ENCODE assay signal across 17 cellular contexts in genomic region chr12:56718167-56718566, GRCh38. TPM values are rescaled to one million over a fixed set of nuclear protein-coding genes. Genes with fewer than 3 reads are reported as not detected.
DNase-seq lines count a peak whose midpoint lies in the region; ATAC-seq and TF ChIP-seq lines count a peak whose summit lies in the region.
"Had no signal": no experiment of that assay in that cellular context is flagged by ENCODE, and none has a peak within 500 bp of the region (broad histone marks: within the 10 kb centered on the region; RNA-seq: fewer than 3 reads in every experiment).

No MANE protein-coding gene starts in this region.

- H3K4me1 ChIP-seq in A673 (ENCODE audit: insufficient read depth, low read length, poor library complexity, severe bottlenecking) (peaks cover 68% of the 10 kb centered on the region), DND-41 (ENCODE audit: insufficient read depth, low read length) (peaks cover 45% of the 10 kb centered on the region), OCI-LY7 (ENCODE audit: insufficient read depth, low read length, poor library complexity, severe bottlenecking) (peaks cover 66% of the 10 kb centered on the region), neural progenitor cell (peaks cover 40% of the 10 kb centered on the region)

- CTCF ChIA-PET in A673 (lab: Charles Lee): interaction anchor here (0.7 kb wide), 1 partner anchor 14 kb away, joined by 4 read pairs; no protein-coding TSS in a partner anchor
- CTCF ChIA-PET in OCI-LY7 (lab: Charles Lee; ENCODE audit: unreplicated experiment): interaction anchor here (0.6 kb wide), 1 partner anchor 205 kb away, joined by 3 read pairs; no protein-coding TSS in a partner anchor

- H3K27me3 ChIP-seq in A673 (replicated peaks; ENCODE audit: insufficient read depth, low read depth, low read length, poor library complexity): no peaks in the 10 kb centered on the region
- H3K27me3 ChIP-seq in DND-41 (ENCODE audit: insufficient read depth, low read length, poor library complexity): no peaks in the 10 kb centered on the region
- no peaks in the 10 kb centered on the region for H3K27me3 ChIP-seq in neural progenitor cell

- no peaks in the 10 kb centered on the region for H3K9me2 ChIP-seq in OCI-LY7 (ENCODE audit: insufficient read depth, low read length)

- no peaks in the 10 kb centered on the region for H3K9me3 Mint-ChIP-seq in neural progenitor cell
- H3K9me3 Mint-ChIP-seq in glutamatergic neuron (ENCODE audit: unreplicated experiment): peaks cover 9% of the 10 kb centered on the region
- H3K9me3 Mint-ChIP-seq: CD8-positive, alpha-beta memory T cell had no signal

- BruUV-seq in A673 (replicated peaks; lab: Mats Ljungman, UMichigan) (no TSS peak), OCI-LY7 (replicated peaks; lab: Mats Ljungman, UMichigan) (no TSS peak)

- H2AFZ ChIP-seq in DND-41 (ENCODE audit: low read depth, low read length) (no peak overlapping the region), OCI-LY7 (ENCODE audit: low read length) (no peak overlapping the region), neural progenitor cell (replicated peaks) (no peak overlapping the region)
- H2AFZ ChIP-seq: PC-9 had no signal

- peaks cover 83% of the 10 kb centered on the region for H3K36me3 ChIP-seq in A673 (ENCODE audit: insufficient read depth, low read length, poor library complexity, severe bottlenecking)
- peaks cover 88% of the 10 kb centered on the region for H3K36me3 ChIP-seq in DND-41 (ENCODE audit: insufficient read depth, low read length)
- H3K36me3 ChIP-seq in OCI-LY7 (ENCODE audit: insufficient read depth, low read length): peaks cover 97% of the 10 kb centered on the region
- peaks cover 13% of the 10 kb centered on the region for H3K36me3 ChIP-seq in neural progenitor cell

- TF ChIP-seq CTCF in A673 (conservative IDR thresholded peaks at IDR 0.05; ENCODE audit: low read depth, low read length): no peak
- TF ChIP-seq CTCF in DND-41 (IDR thresholded peaks at IDR 0.05; ENCODE audit: borderline replicate concordance, extremely low read depth, low read length, poor library complexity, severe bottlenecking): no peak
- no peak for TF ChIP-seq CTCF in OCI-LY7 (conservative IDR thresholded peaks at IDR 0.05; ENCODE audit: low read length)
- TF ChIP-seq CTCF in neural progenitor cell (IDR thresholded peaks at IDR 0.05): no peak
- no peak for TF ChIP-seq CTCF in glutamatergic neuron (IDR thresholded peaks at IDR 0.05; ENCODE audit: partially characterized antibody, unreplicated experiment)

- TF ChIP-seq POLR2A in GM18505 (IDR thresholded peaks at IDR 0.05; ENCODE audit: borderline replicate concordance, extremely low read depth, insufficient read depth, insufficient read length): no peak

- H4K20me1 ChIP-seq in DND-41 (ENCODE audit: insufficient read depth, low read length) (peaks cover 89% of the 10 kb centered on the region), OCI-LY7 (ENCODE audit: insufficient read depth, low read length) (peaks cover 59% of the 10 kb centered on the region), neural progenitor cell (ENCODE audit: low read depth) (peaks cover 98% of the 10 kb centered on the region)

- H3K9ac ChIP-seq in DND-41 (ENCODE audit: low read depth, low read length): no peak overlapping the region
- H3K9ac ChIP-seq in neural progenitor cell: no peak overlapping the region

- H3K4me3 Mint-ChIP-seq in neural progenitor cell: no peak overlapping the region
- no peak overlapping the region for H3K4me3 Mint-ChIP-seq in glutamatergic neuron (ENCODE audit: unreplicated experiment)

- H3K4me3 ChIP-seq in A673 (ENCODE audit: low read depth, low read length, poor library complexity, severe bottlenecking): no peak overlapping the region
- H3K4me3 ChIP-seq in DND-41 (ENCODE audit: low read depth in 1 of 2, low read length in 2 of 2): no peak overlapping the region
- no peak overlapping the region for H3K4me3 ChIP-seq in OCI-LY7 (ENCODE audit: low read depth, low read length, poor library complexity, severe bottlenecking)
- H3K4me3 ChIP-seq in neural progenitor cell: no peak overlapping the region
- H3K4me3 ChIP-seq: A549, PC-9 had no signal

- H3K27ac Mint-ChIP-seq in neural progenitor cell: no peak overlapping the region
- no peak overlapping the region for H3K27ac Mint-ChIP-seq in glutamatergic neuron (ENCODE audit: unreplicated experiment)

- DNase-seq in A673 (ENCODE audit: low spot score) (no peak), DND-41 (peak; percentile 5), OCI-LY7 (ENCODE audit: low spot score) (no peak), neural progenitor cell (ENCODE audit: low spot score) (no peak), glutamatergic neuron (no peak), cerebellum (ENCODE audit: low spot score) (no peak)
- DNase-seq: CD8-positive, alpha-beta memory T cell; H7; NCI-H1092 treated with DMSO at 0.1 percent for 48 hours; NCI-H1694; NCI-H2107; NCI-H226; NCI-H526; PC-9 had no signal

- no peak overlapping the region for H3K4me2 ChIP-seq in DND-41 (ENCODE audit: insufficient read depth, low read length)
- H3K4me2 ChIP-seq in OCI-LY7 (ENCODE audit: low read length): peak overlapping the region; percentile 83; the same call in 1 of the 2 replicates
- H3K4me2 ChIP-seq in neural progenitor cell: no peak overlapping the region
- H3K4me2 ChIP-seq: PC-9 had no signal

- H3K36me3 Mint-ChIP-seq in neural progenitor cell: peaks cover 72% of the 10 kb centered on the region
- H3K36me3 Mint-ChIP-seq in glutamatergic neuron (ENCODE audit: unreplicated experiment): peaks cover 11% of the 10 kb centered on the region

- H3K4me1 Mint-ChIP-seq in neural progenitor cell (peaks cover 43% of the 10 kb centered on the region), glutamatergic neuron (ENCODE audit: low read depth, unreplicated experiment) (peaks cover 29% of the 10 kb centered on the region)

- no peaks in the 10 kb centered on the region for H3K9me3 ChIP-seq in A673 (ENCODE audit: low read depth, low read length, poor library complexity, severe bottlenecking)
- H3K9me3 ChIP-seq in DND-41 (ENCODE audit: insufficient read depth, low read length, severe bottlenecking): no peaks in the 10 kb centered on the region
- H3K9me3 ChIP-seq in OCI-LY7 (ENCODE audit: low read length): no peaks in the 10 kb centered on the region
- H3K9me3 ChIP-seq in neural progenitor cell (ENCODE audit: low read depth): no peaks in the 10 kb centered on the region
- H3K9me3 ChIP-seq: A549 had no signal

- ATAC-seq in DND-41 (ENCODE audit: insufficient read depth, low read depth) (no peak), GM18505 (IDR thresholded peaks at IDR 0.05; ENCODE audit: unreplicated experiment) (no peak), HG03378 (IDR thresholded peaks at IDR 0.05; ENCODE audit: unreplicated experiment) (no peak)

- H3F3A ChIP-seq in neural progenitor cell (ENCODE audit: low read depth): peaks cover 52% of the 10 kb centered on the region

- POLR2A ChIA-PET in A673 (lab: Charles Lee; ENCODE audit: low non-redundant PET): no interaction called here
- POLR2A ChIA-PET in OCI-LY7 (lab: Charles Lee): interaction anchor here (0.6 to 1.0 kb wide), 7 partner anchors 12 to 233 kb away, joined by 3 to 8 read pairs (median 4); no protein-coding TSS in a partner anchor

- H3K79me2 ChIP-seq in DND-41 (ENCODE audit: insufficient read depth, low read length) (peaks cover 87% of the 10 kb centered on the region), OCI-LY7 (ENCODE audit: insufficient read depth, low read depth, low read length) (peaks cover 82% of the 10 kb centered on the region), neural progenitor cell (ENCODE audit: low read depth) (peaks cover 85% of the 10 kb centered on the region)

- intact Hi-C loops in A673 (cut with micrococcal nuclease; ENCODE audit: unreplicated experiment) (no loop called here), OCI-LY7 (cut with micrococcal nuclease; ENCODE audit: unreplicated experiment) (no loop called here)

- peak overlapping the region; percentile 89 for H3K27ac ChIP-seq in A673 (ENCODE audit: low read depth, low read length, poor library complexity, severe bottlenecking)
- no peak overlapping the region for H3K27ac ChIP-seq in DND-41 (ENCODE audit: low read length)
- peak overlapping the region; percentile 15 for H3K27ac ChIP-seq in OCI-LY7 (ENCODE audit: low read depth, low read length, poor library complexity, severe bottlenecking)
- peak overlapping the region; percentile 11 for H3K27ac ChIP-seq in neural progenitor cell
- H3K27ac ChIP-seq: PC-9 had no signal

- H3K27me3 Mint-ChIP-seq in neural progenitor cell (ENCODE audit: insufficient read depth, low read depth): peaks cover 4% of the 10 kb centered on the region
- H3K27me3 Mint-ChIP-seq in glutamatergic neuron (ENCODE audit: unreplicated experiment): peaks cover 5% of the 10 kb centered on the region

RNA-seq across cellular contexts. Expression of gene NACA, which starts 6.9 kb away (rescaled TPM):
- total RNA-seq in A673 (2021) (906 and 908 TPM in 2 replicates), OCI-LY7 (2022) (879 and 892 TPM in 2 replicates), neural progenitor cell (ENCODE audit: low replicate concordance) (1,855 and 2,450 TPM in 2 replicates), glutamatergic neuron (ENCODE audit: unreplicated experiment) (589 TPM), cerebellum (791 TPM)
- 1,560 and 1,723 TPM in 2 replicates for total RNA-seq in OCI-LY7 (2014; rRNA removed; shearing (Covaris generic))

RNA-seq across cellular contexts. Expression of gene PTGES3, which starts 30.1 kb away (rescaled TPM):
- 413 and 450 TPM in 2 replicates for total RNA-seq in A673 (2021)
- 77.3 and 91.2 TPM in 2 replicates for total RNA-seq in OCI-LY7 (2014; rRNA removed; shearing (Covaris generic))
- 231 and 269 TPM in 2 replicates for total RNA-seq in OCI-LY7 (2022)
- total RNA-seq in neural progenitor cell (ENCODE audit: low replicate concordance): 197 and 298 TPM in 2 replicates
- 180 TPM for total RNA-seq in glutamatergic neuron (ENCODE audit: unreplicated experiment)
- 69.1 TPM for total RNA-seq in cerebellum

RNA-seq across cellular contexts. Expression of gene PRIM1, which starts 34.0 kb away (rescaled TPM):
- total RNA-seq in A673 (2021) (51.9 and 66.2 TPM in 2 replicates), OCI-LY7 (2022) (49.5 and 53.5 TPM in 2 replicates), neural progenitor cell (ENCODE audit: low replicate concordance) (108 and 166 TPM in 2 replicates), glutamatergic neuron (ENCODE audit: unreplicated experiment) (11.3 TPM), cerebellum (27.9 TPM)
- 17.1 and 20.4 TPM in 2 replicates for total RNA-seq in OCI-LY7 (2014; rRNA removed; shearing (Covaris generic))

RNA-seq across cellular contexts. Expression of gene HSD17B6, which starts 45.0 kb away (rescaled TPM):
- total RNA-seq in A673 (2021) (0.39 and 1.2 TPM in 2 replicates), OCI-LY7 (2022) (6.0 and 6.6 TPM in 2 replicates), neural progenitor cell (ENCODE audit: low replicate concordance) (2.5 and 10.0 TPM in 2 replicates), glutamatergic neuron (ENCODE audit: unreplicated experiment) (1.5 TPM), cerebellum (1.9 TPM)
- 1.2 and 1.4 TPM in 2 replicates for total RNA-seq in OCI-LY7 (2014; rRNA removed; shearing (Covaris generic))
